ENCODE assay signal across 8 cellular contexts in genomic region chr1:146989455-146989854, GRCh38. TPM values are rescaled to one million over a fixed set of nuclear protein-coding genes. Genes with fewer than 3 reads are reported as not detected.
A peak's percentile ranks its signal among the peaks of the same experiment; 100 is the strongest.
DNase-seq lines count a peak whose midpoint lies in the region; ATAC-seq lines count a peak whose summit lies in the region.
"Not testable (repeated sequence)": the region's sequence is repeated elsewhere in the genome, so short reads cannot be mapped to it uniquely, and the experiment has no call there.

No MANE protein-coding gene starts in this region.

- not testable (repeated sequence) for H3K4me1 Mint-ChIP-seq in activated CD4-positive, alpha-beta T cell treated with anti-CD3 and anti-CD28 coated beads, Interleukin-2, amount 10 ng/mL, durations not matched to agents 24 days and 14 days; activated T-helper 17 cell treated with anti-CD3 and anti-CD28 coated beads, Interleukin-2, amount 50 U/mL, for 72 hours

- intact Hi-C loops in activated CD4-positive, alpha-beta T cell treated with anti-CD3 and anti-CD28 coated beads, Interleukin-2, amount 10 ng/mL, durations not matched to agents 24 days and 14 days (cut with micrococcal nuclease), result not testable (repeated sequence)

- H3K4me3 Mint-ChIP-seq in activated CD4-positive, alpha-beta T cell treated with anti-CD3 and anti-CD28 coated beads, Interleukin-2, amount 10 ng/mL, durations not matched to agents 24 days and 14 days; activated T-helper 17 cell treated with anti-CD3 and anti-CD28 coated beads, Interleukin-2, amount 50 U/mL, for 72 hours: not testable (repeated sequence)

- not testable (repeated sequence) for H3K27ac Mint-ChIP-seq in activated CD4-positive, alpha-beta T cell treated with anti-CD3 and anti-CD28 coated beads, Interleukin-2, amount 10 ng/mL, durations not matched to agents 24 days and 14 days
- H3K27ac Mint-ChIP-seq in activated T-helper 17 cell treated with anti-CD3 and anti-CD28 coated beads, Interleukin-2, amount 50 U/mL, for 72 hours, result peak overlapping the region; percentile 18

- DNase-seq in EH (ENCODE audit: low read depth) (peak; percentile 6), HK-2 (ENCODE audit: unreplicated experiment) (peak; percentile 11), NCI-H2227 (lab: John Stamatoyannopoulos, UW; ENCODE audit: unreplicated experiment) (peak; percentile 2), dedifferentiated amniotic fluid mesenchymal stem cell (ENCODE audit: extremely low spot score) (peak; percentile 14), glomerular visceral epithelial cell (ENCODE audit: extremely low spot score) (peak; percentile 8)
- DNase-seq in activated CD4-positive, alpha-beta T cell treated with anti-CD3 and anti-CD28 coated beads, Interleukin-2, amount 10 ng/mL, durations not matched to agents 24 days and 14 days, result peak; percentile 64
- DNase-seq in stimulated activated CD4-positive, alpha-beta T cell treated with anti-CD3 and anti-CD28 coated beads, Interleukin-15, amount 100 ng/mL, for 24 hours, result peak; percentile 2

- ATAC-seq in activated T-helper 17 cell treated with anti-CD3 and anti-CD28 coated beads, Interleukin-2, amount 50 U/mL, for 72 hours (replicated peaks), result not testable (repeated sequence)

- H3K27me3 Mint-ChIP-seq in activated CD4-positive, alpha-beta T cell treated with anti-CD3 and anti-CD28 coated beads, Interleukin-2, amount 10 ng/mL, durations not matched to agents 24 days and 14 days; activated T-helper 17 cell treated with anti-CD3 and anti-CD28 coated beads, Interleukin-2, amount 50 U/mL, for 72 hours: not testable (repeated sequence)

- H3K36me3 Mint-ChIP-seq in activated CD4-positive, alpha-beta T cell treated with anti-CD3 and anti-CD28 coated beads, Interleukin-2, amount 10 ng/mL, durations not matched to agents 24 days and 14 days (ENCODE audit: low read depth), result peaks cover 15% of the 10 kb centered on the region
- H3K36me3 Mint-ChIP-seq in activated T-helper 17 cell treated with anti-CD3 and anti-CD28 coated beads, Interleukin-2, amount 50 U/mL, for 72 hours (ENCODE audit: low read depth), result peaks cover 20% of the 10 kb centered on the region

- not testable (repeated sequence) for H3K9me3 Mint-ChIP-seq in activated CD4-positive, alpha-beta T cell treated with anti-CD3 and anti-CD28 coated beads, Interleukin-2, amount 10 ng/mL, durations not matched to agents 24 days and 14 days; activated T-helper 17 cell treated with anti-CD3 and anti-CD28 coated beads, Interleukin-2, amount 50 U/mL, for 72 hours

RNA-seq across cellular contexts. Expression of gene NBPF12, which starts 51.3 kb away (rescaled TPM):
- total RNA-seq in activated CD4-positive, alpha-beta T cell treated with anti-CD3 and anti-CD28 coated beads, Interleukin-2, amount 10 ng/mL, durations not matched to agents 24 days and 14 days, result 13.0 and 14.2 TPM in 2 replicates
- total RNA-seq in activated T-helper 17 cell treated with anti-CD3 and anti-CD28 coated beads, Interleukin-2, amount 50 U/mL, for 72 hours, result 10 to 100 TPM in 1 of 2 donors, 1 to 10 TPM in 1; 8.9 to 16.4 TPM

Comparison
In these comparisons a context has a peak if more than half of its experiments do, and no peak if none do; other contexts are left out.
1. DNase-seq: peak in every context shown above with its lines; median percentile 64 in activated CD4-positive, alpha-beta T cell treated with anti-CD3 and anti-CD28 coated beads, Interleukin-2, amount 10 ng/mL, durations not matched to agents 24 days and 14 days; 14 in dedifferentiated amniotic fluid mesenchymal stem cell; 11 in HK-2; 8 in glomerular visceral epithelial cell; 6 in EH; 2 in NCI-H2227; 2 in stimulated activated CD4-positive, alpha-beta T cell treated with anti-CD3 and anti-CD28 coated beads, Interleukin-15, amount 100 ng/mL, for 24 hours.